ENCODE assay signal across 7 cellular contexts in the genomic region with DNA sequence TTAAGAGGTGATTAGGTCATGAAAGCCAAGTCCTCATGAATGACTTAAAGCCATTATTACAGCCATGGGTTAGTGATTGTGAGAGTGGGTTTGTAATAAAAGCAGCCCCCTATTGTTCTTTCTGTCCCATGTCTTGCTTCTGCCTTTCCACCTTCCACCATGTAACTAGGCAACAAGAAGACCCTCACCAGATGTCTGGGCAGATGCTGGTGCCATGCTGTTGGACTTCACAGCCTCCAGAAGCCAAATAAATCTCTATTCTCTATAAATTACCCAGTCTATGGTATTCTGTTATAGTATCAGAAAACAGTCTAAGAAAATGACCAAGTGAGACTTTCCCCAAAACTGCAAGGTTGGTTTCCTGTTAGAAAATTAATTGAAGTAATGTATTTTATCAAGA.
"Had no signal": no experiment of that assay in that cellular context is flagged by ENCODE, and none has a peak within 500 bp of the region (broad histone marks: within the 10 kb centered on the region; RNA-seq: fewer than 3 reads in every experiment).

No MANE protein-coding gene starts in this region.

- H3K9ac ChIP-seq: KMS-11 had no signal

- H3K4me2 ChIP-seq: KMS-11 had no signal

- DNase-seq: IMR-90, KBM-7, KG1 had no signal

- H3K27ac ChIP-seq: HL-60, KMS-11 had no signal

- H3K4me3 ChIP-seq: K562 had no signal

- FAIRE-seq: HTR-8/SVneo, K562 had no signal

- ATAC-seq: K562 had no signal
